31 cellular contexts compared by ENCODE assay signal in the genomic region with DNA sequence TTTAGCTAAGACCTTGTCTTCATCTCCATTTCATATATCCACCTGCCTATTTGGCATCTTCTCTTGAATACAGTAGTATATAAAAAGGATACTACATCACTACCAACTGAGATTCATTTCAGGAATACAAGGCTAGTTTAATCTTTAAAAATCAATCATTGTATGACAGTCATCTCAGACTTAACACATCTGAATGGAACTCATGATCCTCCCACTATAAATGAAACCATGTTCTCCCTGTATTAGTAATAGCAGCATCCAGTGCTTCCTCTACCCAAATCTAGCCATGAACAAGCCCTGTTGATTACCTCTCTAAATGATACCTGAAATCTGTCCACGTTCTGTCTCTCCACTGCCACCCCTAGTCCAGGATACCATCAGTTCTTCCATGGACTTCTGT.
"Had no signal": no experiment of that assay in that cellular context is flagged by ENCODE, and none has a peak within 500 bp of the region (broad histone marks: within the 10 kb centered on the region; RNA-seq: fewer than 3 reads in every experiment).

No MANE protein-coding gene starts in this region.

- ATAC-seq: activated CD8-positive, alpha-beta memory T cell treated with anti-CD3 and anti-CD28 coated beads, Interleukin-2, amount 10 ng/mL, durations not matched to agents 7 days and 5 days; activated CD8-positive, alpha-beta T cell treated with anti-CD3 and anti-CD28 coated beads, Interleukin-2, amount 10 ng/mL, durations not matched to agents 7 days and 5 days; activated T-helper 17 cell treated with anti-CD3 and anti-CD28 coated beads, Interleukin-2, amount 50 U/mL, for 72 hours; foreskin keratinocyte; gastroesophageal sphincter; heart right ventricle; T-helper 17 cell had no signal

- H3K36me3 Mint-ChIP-seq: activated CD4-positive, alpha-beta memory T cell treated with anti-CD3 and anti-CD28 coated beads for 36 hours; activated CD8-positive, alpha-beta memory T cell treated with anti-CD3 and anti-CD28 coated beads, Interleukin-2, amount 10 ng/mL, durations not matched to agents 7 days and 5 days; activated naive CD8-positive, alpha-beta T cell had no signal

- H3K4me3 Mint-ChIP-seq: activated B cell treated with CpG ODN at 0.5 μM for 24 hours; activated CD4-positive, alpha-beta memory T cell treated with anti-CD3 and anti-CD28 coated beads for 36 hours; activated CD8-positive, alpha-beta memory T cell treated with anti-CD3 and anti-CD28 coated beads, Interleukin-2, amount 10 ng/mL, durations not matched to agents 7 days and 5 days; activated CD8-positive, alpha-beta T cell treated with anti-CD3 and anti-CD28 coated beads, Interleukin-2, amount 10 ng/mL, durations not matched to agents 7 days and 5 days; activated naive CD4-positive, alpha-beta T cell treated with anti-CD3 and anti-CD28 coated beads for 36 hours; activated naive CD8-positive, alpha-beta T cell; activated T-cell treated with anti-CD3 and anti-CD28 coated beads, Interleukin-2, amount 50 U/mL, for 24 hours; activated T-helper 17 cell treated with anti-CD3 and anti-CD28 coated beads, Interleukin-2, amount 50 U/mL, for 72 hours; central memory CD8-positive, alpha-beta T cell; dendritic cell treated with granulocyte-macrophage colony-stimulating factor and Interleukin-4, amounts not matched to agents 40 ng/mL and 50 ng/mL, for 4 days; endodermal cell; T-helper 17 cell; T-helper 2 cell treated with Interferon-gamma antibody and Interleukin-4, amounts not matched to agents 5 μg/mL and 100 μg/mL, for 36 hours had no signal

- H3K27ac Mint-ChIP-seq: activated B cell treated with CpG ODN at 0.5 μM for 24 hours; activated CD4-positive, alpha-beta memory T cell treated with anti-CD3 and anti-CD28 coated beads for 36 hours; activated CD8-positive, alpha-beta memory T cell treated with anti-CD3 and anti-CD28 coated beads, Interleukin-2, amount 10 ng/mL, durations not matched to agents 7 days and 5 days; activated CD8-positive, alpha-beta T cell treated with anti-CD3 and anti-CD28 coated beads, Interleukin-2, amount 10 ng/mL, durations not matched to agents 7 days and 5 days; activated naive CD8-positive, alpha-beta T cell; activated T-cell treated with anti-CD3 and anti-CD28 coated beads, Interleukin-2, amount 50 U/mL, for 24 hours; activated T-helper 17 cell treated with anti-CD3 and anti-CD28 coated beads, Interleukin-2, amount 50 U/mL, for 72 hours; dendritic cell treated with granulocyte-macrophage colony-stimulating factor and Interleukin-4, amounts not matched to agents 40 ng/mL and 50 ng/mL, for 4 days; endodermal cell; T-helper 17 cell; T-helper 2 cell treated with Interferon-gamma antibody and Interleukin-4, amounts not matched to agents 5 μg/mL and 100 μg/mL, for 36 hours had no signal

- FAIRE-seq: astrocyte, bronchial epithelial cell had no signal

- H3K4me1 Mint-ChIP-seq: activated CD8-positive, alpha-beta memory T cell treated with anti-CD3 and anti-CD28 coated beads, Interleukin-2, amount 10 ng/mL, durations not matched to agents 7 days and 5 days; activated T-helper 17 cell treated with anti-CD3 and anti-CD28 coated beads, Interleukin-2, amount 50 U/mL, for 72 hours; central memory CD8-positive, alpha-beta T cell; T-helper 17 cell had no signal

- H3K27me3 Mint-ChIP-seq: activated B cell treated with CpG ODN at 0.5 μM for 24 hours; activated CD4-positive, alpha-beta memory T cell treated with anti-CD3 and anti-CD28 coated beads for 36 hours; activated CD8-positive, alpha-beta memory T cell treated with anti-CD3 and anti-CD28 coated beads, Interleukin-2, amount 10 ng/mL, durations not matched to agents 7 days and 5 days; activated naive CD8-positive, alpha-beta T cell; activated T-cell treated with anti-CD3 and anti-CD28 coated beads, Interleukin-2, amount 50 U/mL, for 24 hours; activated T-helper 17 cell treated with anti-CD3 and anti-CD28 coated beads, Interleukin-2, amount 50 U/mL, for 72 hours; central memory CD8-positive, alpha-beta T cell; dendritic cell treated with granulocyte-macrophage colony-stimulating factor and Interleukin-4, amounts not matched to agents 40 ng/mL and 50 ng/mL, for 4 days; T-helper 17 cell had no signal

- DNase-seq: activated B cell treated with CpG ODN at 0.5 μM for 24 hours; activated CD4-positive, alpha-beta memory T cell treated with anti-CD3 and anti-CD28 coated beads for 36 hours; activated CD4-positive, alpha-beta T cell treated with anti-CD3 and anti-CD28 coated beads for 1 hour; activated CD4-positive, alpha-beta T cell treated with anti-CD3 and anti-CD28 coated beads for 48 hours; activated CD8-positive, alpha-beta memory T cell treated with anti-CD3 and anti-CD28 coated beads, Interleukin-2, amount 10 ng/mL, durations not matched to agents 7 days and 5 days; activated CD8-positive, alpha-beta memory T cell treated with anti-CD3 and anti-CD28 coated beads, Interleukin-2, amount 50 U/mL, for 4 hours; activated CD8-positive, alpha-beta T cell treated with anti-CD3 and anti-CD28 coated beads, Interleukin-2, amount 10 ng/mL, durations not matched to agents 7 days and 5 days; activated effector memory CD4-positive, alpha-beta T cell treated with Interleukin-2 at 50 U/mL for 16 hours; activated naive CD4-positive, alpha-beta T cell treated with anti-CD3 and anti-CD28 coated beads for 36 hours; activated T-cell treated with anti-CD3 and anti-CD28 coated beads, Interleukin-2, amount 50 U/mL, for 24 hours; amniotic stem cell; anterior cingulate cortex; brain microvascular endothelial cell; dorsolateral prefrontal cortex; effector memory CD4-positive, alpha-beta T cell; endodermal cell; erythroblast; foreskin keratinocyte; heart right ventricle; T-helper 1 cell; T-helper 17 cell; T1000; WERI-Rb-1 had no signal
